ENCODE assay signal across 1 cellular context in the genomic region with DNA sequence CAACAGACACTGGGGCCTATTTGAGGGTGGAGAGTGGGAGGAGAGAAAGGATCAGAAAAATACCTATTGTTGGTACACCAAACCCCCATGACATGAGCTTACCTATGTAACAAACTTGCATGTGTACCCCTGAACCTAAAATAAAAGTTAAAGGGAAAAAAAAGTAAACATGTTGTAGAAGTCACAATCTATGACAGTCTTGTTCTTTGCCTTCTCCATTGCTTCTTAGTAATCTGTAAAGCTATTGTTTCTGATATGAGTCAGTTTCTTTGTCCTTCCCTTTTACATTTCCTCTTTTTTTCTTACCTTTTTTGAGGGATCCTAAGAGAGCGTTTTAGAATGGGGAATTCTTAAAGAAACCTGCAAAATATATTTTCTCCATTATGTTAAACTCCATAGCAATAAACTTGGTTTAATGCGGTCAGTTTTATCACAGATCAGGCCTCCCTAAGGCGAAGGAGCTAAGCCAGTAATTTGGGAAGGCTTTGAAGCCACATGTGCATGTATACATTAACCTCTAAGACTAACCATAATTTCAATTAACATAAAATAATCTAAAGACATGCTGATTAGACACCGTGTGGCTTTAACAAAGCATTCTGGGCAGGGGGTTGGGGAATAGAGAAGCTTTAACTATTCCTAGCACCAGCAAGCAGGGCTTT.
TF ChIP-seq lines count a peak whose summit lies in the region.

No MANE protein-coding gene starts in this region.

TF ChIP-seq in GM12878, 131 proteins besides CTCF, POLR2A, EP300 and RAD21 (continued from another document and continues in another):
- TF ChIP-seq STAT3 (IDR thresholded peaks at IDR 0.05; ENCODE audit: low read depth, low read length) (0 out of 2 replicates have a peak, but pooled peaks have one; percentile 39), BHLHE40 (IDR thresholded peaks at IDR 0.05; ENCODE audit: borderline replicate concordance in 1 of 2, low read depth in 2 of 2, low read length in 1 of 2) (peak in 1 of 2 experiments; percentile 37; a peak in 1 of 4 replicates), ETV6 (conservative IDR thresholded peaks at IDR 0.05 in 1 of 2, IDR thresholded peaks at IDR 0.05 in 1 of 2; ENCODE audit: borderline replicate concordance in 1 of 2, low read depth in 1 of 2) (peak in 1 of 2 experiments; percentile 82; a peak in 2 of 4 replicates), DPF2 (IDR thresholded peaks at IDR 0.05) (peak; percentile 93), NR2C1 (IDR thresholded peaks at IDR 0.05) (no peak), SUZ12 (IDR thresholded peaks at IDR 0.05; ENCODE audit: unreplicated experiment) (no peak), RELA (IDR thresholded peaks at IDR 0.05; ENCODE audit: borderline replicate concordance, partially characterized antibody) (no peak), ZBED1 (IDR thresholded peaks at IDR 0.05; ENCODE audit: borderline replicate concordance) (peak; percentile 64; the same call in 1 of the 2 replicates), JUND (IDR thresholded peaks at IDR 0.05; ENCODE audit: low read depth, low read length) (peak; percentile 86; the same call in 1 of the 2 replicates), SIN3A (IDR thresholded peaks at IDR 0.05; ENCODE audit: low read depth, low read length) (no peak), TCF12 (IDR thresholded peaks at IDR 0.05; ENCODE audit: low read depth, low read length) (no peak), RFX5 (IDR thresholded peaks at IDR 0.05; ENCODE audit: low read depth, low read length) (no peak), PAX5 (IDR thresholded peaks at IDR 0.05; ENCODE audit: borderline replicate concordance, low read depth, low read length) (no peak), ZNF384 (IDR thresholded peaks at IDR 0.05; ENCODE audit: borderline replicate concordance, low read depth, low read length) (peak; percentile 28; the same call in 1 of the 2 replicates), BMI1 (IDR thresholded peaks at IDR 0.05; ENCODE audit: borderline replicate concordance) (peak; percentile 75), CEBPB (IDR thresholded peaks at IDR 0.05; ENCODE audit: borderline replicate concordance in 1 of 2, low read depth in 2 of 2, low read length in 2 of 2) (peak in 1 of 2 experiments; percentile 72; a peak in 1 of 4 replicates), TBL1XR1 (IDR thresholded peaks at IDR 0.05; ENCODE audit: low read depth, low read length) (peak; percentile 48; the same call in 1 of the 2 replicates), NR2F1 (conservative IDR thresholded peaks at IDR 0.05) (peak; percentile 68), MTA3 (IDR thresholded peaks at IDR 0.05; ENCODE audit: borderline replicate concordance, low read length) (peak; percentile 61; the same call in 1 of the 2 replicates), TARDBP (IDR thresholded peaks at IDR 0.05; ENCODE audit: borderline replicate concordance) (no peak), BACH1 (IDR thresholded peaks at IDR 0.05; ENCODE audit: borderline replicate concordance) (peak; percentile 75; the same call in 1 of the 2 replicates), ZNF24 (IDR thresholded peaks at IDR 0.05) (peak; percentile 48; the same call in 1 of the 2 replicates), CBX5 (IDR thresholded peaks at IDR 0.05; ENCODE audit: low read depth) (no peak), NR2C2 (IDR thresholded peaks at IDR 0.05; ENCODE audit: borderline replicate concordance, control insufficient read depth, insufficient read length, low read depth) (no peak), MXI1 (IDR thresholded peaks at IDR 0.05; ENCODE audit: low read depth, low read length) (peak; percentile 51; the same call in 1 of the 2 replicates), ATF7 (IDR thresholded peaks at IDR 0.05; ENCODE audit: low read depth) (0 out of 2 replicates have a peak, but pooled peaks have one; percentile 8), IRF4 (IDR thresholded peaks at IDR 0.05; ENCODE audit: low read depth, low read length) (peak; percentile 90), GATAD2B (conservative IDR thresholded peaks at IDR 0.05; ENCODE audit: low read depth) (peak; percentile 64), CREM (IDR thresholded peaks at IDR 0.05; ENCODE audit: low read depth) (peak; percentile 75), CHD4 (IDR thresholded peaks at IDR 0.05) (no peak), ZNF217 (IDR thresholded peaks at IDR 0.05) (peak; percentile 39; the same call in 1 of the 2 replicates), SUPT20H (IDR thresholded peaks at IDR 0.05; ENCODE audit: borderline replicate concordance, control insufficient read depth, low read depth, low read length) (no peak), MYC (IDR thresholded peaks at IDR 0.05; ENCODE audit: insufficient read depth, insufficient read length, insufficient replicate concordance, low read length, severe bottlenecking) (no peak), FOXM1 (IDR thresholded peaks at IDR 0.05; ENCODE audit: low read depth, low read length) (peak; percentile 82; the same call in 1 of the 2 replicates)
- TF ChIP-seq, protein P1, sequence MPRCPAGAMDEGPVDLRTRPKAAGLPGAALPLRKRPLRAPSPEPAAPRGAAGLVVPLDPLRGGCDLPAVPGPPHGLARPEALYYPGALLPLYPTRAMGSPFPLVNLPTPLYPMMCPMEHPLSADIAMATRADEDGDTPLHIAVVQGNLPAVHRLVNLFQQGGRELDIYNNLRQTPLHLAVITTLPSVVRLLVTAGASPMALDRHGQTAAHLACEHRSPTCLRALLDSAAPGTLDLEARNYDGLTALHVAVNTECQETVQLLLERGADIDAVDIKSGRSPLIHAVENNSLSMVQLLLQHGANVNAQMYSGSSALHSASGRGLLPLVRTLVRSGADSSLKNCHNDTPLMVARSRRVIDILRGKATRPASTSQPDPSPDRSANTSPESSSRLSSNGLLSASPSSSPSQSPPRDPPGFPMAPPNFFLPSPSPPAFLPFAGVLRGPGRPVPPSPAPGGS (IDR thresholded peaks at IDR 0.05; ENCODE audit: borderline replicate concordance, insufficient read depth, low read depth, low read length, poor library complexity, severe bottlenecking), result peak; percentile 29
- TF ChIP-seq, protein P2, sequence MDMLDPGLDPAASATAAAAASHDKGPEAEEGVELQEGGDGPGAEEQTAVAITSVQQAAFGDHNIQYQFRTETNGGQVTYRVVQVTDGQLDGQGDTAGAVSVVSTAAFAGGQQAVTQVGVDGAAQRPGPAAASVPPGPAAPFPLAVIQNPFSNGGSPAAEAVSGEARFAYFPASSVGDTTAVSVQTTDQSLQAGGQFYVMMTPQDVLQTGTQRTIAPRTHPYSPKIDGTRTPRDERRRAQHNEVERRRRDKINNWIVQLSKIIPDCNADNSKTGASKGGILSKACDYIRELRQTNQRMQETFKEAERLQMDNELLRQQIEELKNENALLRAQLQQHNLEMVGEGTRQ (IDR thresholded peaks at IDR 0.05; ENCODE audit: borderline replicate concordance, low read depth, low read length), result no peak
- TF ChIP-seq, protein P3, sequence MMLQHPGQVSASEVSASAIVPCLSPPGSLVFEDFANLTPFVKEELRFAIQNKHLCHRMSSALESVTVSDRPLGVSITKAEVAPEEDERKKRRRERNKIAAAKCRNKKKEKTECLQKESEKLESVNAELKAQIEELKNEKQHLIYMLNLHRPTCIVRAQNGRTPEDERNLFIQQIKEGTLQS (IDR thresholded peaks at IDR 0.05; ENCODE audit: borderline replicate concordance, extremely low read depth, low read depth, low read length), result no peak
- TF ChIP-seq, protein P4, sequence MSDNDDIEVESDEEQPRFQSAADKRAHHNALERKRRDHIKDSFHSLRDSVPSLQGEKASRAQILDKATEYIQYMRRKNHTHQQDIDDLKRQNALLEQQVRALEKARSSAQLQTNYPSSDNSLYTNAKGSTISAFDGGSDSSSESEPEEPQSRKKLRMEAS (IDR thresholded peaks at IDR 0.05; ENCODE audit: low read depth, low read length), result no peak
- TF ChIP-seq, protein P5, sequence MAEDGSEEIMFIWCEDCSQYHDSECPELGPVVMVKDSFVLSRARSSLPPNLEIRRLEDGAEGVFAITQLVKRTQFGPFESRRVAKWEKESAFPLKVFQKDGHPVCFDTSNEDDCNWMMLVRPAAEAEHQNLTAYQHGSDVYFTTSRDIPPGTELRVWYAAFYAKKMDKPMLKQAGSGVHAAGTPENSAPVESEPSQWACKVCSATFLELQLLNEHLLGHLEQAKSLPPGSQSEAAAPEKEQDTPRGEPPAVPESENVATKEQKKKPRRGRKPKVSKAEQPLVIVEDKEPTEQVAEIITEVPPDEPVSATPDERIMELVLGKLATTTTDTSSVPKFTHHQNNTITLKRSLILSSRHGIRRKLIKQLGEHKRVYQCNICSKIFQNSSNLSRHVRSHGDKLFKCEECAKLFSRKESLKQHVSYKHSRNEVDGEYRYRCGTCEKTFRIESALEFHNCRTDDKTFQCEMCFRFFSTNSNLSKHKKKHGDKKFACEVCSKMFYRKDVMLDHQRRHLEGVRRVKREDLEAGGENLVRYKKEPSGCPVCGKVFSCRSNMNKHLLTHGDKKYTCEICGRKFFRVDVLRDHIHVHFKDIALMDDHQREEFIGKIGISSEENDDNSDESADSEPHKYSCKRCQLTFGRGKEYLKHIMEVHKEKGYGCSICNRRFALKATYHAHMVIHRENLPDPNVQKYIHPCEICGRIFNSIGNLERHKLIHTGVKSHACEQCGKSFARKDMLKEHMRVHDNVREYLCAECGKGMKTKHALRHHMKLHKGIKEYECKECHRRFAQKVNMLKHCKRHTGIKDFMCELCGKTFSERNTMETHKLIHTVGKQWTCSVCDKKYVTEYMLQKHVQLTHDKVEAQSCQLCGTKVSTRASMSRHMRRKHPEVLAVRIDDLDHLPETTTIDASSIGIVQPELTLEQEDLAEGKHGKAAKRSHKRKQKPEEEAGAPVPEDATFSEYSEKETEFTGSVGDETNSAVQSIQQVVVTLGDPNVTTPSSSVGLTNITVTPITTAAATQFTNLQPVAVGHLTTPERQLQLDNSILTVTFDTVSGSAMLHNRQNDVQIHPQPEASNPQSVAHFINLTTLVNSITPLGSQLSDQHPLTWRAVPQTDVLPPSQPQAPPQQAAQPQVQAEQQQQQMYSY (CRISPR knock-in tag; IDR thresholded peaks at IDR 0.05), result no peak
- TF ChIP-seq, protein P6, sequence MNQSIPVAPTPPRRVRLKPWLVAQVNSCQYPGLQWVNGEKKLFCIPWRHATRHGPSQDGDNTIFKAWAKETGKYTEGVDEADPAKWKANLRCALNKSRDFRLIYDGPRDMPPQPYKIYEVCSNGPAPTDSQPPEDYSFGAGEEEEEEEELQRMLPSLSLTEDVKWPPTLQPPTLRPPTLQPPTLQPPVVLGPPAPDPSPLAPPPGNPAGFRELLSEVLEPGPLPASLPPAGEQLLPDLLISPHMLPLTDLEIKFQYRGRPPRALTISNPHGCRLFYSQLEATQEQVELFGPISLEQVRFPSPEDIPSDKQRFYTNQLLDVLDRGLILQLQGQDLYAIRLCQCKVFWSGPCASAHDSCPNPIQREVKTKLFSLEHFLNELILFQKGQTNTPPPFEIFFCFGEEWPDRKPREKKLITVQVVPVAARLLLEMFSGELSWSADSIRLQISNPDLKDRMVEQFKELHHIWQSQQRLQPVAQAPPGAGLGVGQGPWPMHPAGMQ (IDR thresholded peaks at IDR 0.05; ENCODE audit: borderline replicate concordance), result no peak
- TF ChIP-seq, protein P7, sequence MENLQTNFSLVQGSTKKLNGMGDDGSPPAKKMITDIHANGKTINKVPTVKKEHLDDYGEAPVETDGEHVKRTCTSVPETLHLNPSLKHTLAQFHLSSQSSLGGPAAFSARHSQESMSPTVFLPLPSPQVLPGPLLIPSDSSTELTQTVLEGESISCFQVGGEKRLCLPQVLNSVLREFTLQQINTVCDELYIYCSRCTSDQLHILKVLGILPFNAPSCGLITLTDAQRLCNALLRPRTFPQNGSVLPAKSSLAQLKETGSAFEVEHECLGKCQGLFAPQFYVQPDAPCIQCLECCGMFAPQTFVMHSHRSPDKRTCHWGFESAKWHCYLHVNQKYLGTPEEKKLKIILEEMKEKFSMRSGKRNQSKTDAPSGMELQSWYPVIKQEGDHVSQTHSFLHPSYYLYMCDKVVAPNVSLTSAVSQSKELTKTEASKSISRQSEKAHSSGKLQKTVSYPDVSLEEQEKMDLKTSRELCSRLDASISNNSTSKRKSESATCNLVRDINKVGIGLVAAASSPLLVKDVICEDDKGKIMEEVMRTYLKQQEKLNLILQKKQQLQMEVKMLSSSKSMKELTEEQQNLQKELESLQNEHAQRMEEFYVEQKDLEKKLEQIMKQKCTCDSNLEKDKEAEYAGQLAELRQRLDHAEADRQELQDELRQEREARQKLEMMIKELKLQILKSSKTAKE (IDR thresholded peaks at IDR 0.05; ENCODE audit: low read depth, poor library complexity, severe bottlenecking), result no peak
- TF ChIP-seq, protein P8, sequence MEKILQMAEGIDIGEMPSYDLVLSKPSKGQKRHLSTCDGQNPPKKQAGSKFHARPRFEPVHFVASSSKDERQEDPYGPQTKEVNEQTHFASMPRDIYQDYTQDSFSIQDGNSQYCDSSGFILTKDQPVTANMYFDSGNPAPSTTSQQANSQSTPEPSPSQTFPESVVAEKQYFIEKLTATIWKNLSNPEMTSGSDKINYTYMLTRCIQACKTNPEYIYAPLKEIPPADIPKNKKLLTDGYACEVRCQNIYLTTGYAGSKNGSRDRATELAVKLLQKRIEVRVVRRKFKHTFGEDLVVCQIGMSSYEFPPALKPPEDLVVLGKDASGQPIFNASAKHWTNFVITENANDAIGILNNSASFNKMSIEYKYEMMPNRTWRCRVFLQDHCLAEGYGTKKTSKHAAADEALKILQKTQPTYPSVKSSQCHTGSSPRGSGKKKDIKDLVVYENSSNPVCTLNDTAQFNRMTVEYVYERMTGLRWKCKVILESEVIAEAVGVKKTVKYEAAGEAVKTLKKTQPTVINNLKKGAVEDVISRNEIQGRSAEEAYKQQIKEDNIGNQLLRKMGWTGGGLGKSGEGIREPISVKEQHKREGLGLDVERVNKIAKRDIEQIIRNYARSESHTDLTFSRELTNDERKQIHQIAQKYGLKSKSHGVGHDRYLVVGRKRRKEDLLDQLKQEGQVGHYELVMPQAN (conservative IDR thresholded peaks at IDR 0.05), result no peak; the same call in 1 of the 2 replicates
- TF ChIP-seq, protein P9, sequence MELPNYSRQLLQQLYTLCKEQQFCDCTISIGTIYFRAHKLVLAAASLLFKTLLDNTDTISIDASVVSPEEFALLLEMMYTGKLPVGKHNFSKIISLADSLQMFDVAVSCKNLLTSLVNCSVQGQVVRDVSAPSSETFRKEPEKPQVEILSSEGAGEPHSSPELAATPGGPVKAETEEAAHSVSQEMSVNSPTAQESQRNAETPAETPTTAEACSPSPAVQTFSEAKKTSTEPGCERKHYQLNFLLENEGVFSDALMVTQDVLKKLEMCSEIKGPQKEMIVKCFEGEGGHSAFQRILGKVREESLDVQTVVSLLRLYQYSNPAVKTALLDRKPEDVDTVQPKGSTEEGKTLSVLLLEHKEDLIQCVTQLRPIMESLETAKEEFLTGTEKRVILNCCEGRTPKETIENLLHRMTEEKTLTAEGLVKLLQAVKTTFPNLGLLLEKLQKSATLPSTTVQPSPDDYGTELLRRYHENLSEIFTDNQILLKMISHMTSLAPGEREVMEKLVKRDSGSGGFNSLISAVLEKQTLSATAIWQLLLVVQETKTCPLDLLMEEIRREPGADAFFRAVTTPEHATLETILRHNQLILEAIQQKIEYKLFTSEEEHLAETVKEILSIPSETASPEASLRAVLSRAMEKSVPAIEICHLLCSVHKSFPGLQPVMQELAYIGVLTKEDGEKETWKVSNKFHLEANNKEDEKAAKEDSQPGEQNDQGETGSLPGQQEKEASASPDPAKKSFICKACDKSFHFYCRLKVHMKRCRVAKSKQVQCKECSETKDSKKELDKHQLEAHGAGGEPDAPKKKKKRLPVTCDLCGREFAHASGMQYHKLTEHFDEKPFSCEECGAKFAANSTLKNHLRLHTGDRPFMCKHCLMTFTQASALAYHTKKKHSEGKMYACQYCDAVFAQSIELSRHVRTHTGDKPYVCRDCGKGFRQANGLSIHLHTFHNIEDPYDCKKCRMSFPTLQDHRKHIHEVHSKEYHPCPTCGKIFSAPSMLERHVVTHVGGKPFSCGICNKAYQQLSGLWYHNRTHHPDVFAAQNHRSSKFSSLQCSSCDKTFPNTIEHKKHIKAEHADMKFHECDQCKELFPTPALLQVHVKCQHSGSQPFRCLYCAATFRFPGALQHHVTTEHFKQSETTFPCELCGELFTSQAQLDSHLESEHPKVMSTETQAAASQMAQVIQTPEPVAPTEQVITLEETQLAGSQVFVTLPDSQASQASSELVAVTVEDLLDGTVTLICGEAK (IDR thresholded peaks at IDR 0.05; ENCODE audit: borderline replicate concordance), result no peak
